Comparison of ENCODE assay signal across 1 cellular context in the genomic region with DNA sequence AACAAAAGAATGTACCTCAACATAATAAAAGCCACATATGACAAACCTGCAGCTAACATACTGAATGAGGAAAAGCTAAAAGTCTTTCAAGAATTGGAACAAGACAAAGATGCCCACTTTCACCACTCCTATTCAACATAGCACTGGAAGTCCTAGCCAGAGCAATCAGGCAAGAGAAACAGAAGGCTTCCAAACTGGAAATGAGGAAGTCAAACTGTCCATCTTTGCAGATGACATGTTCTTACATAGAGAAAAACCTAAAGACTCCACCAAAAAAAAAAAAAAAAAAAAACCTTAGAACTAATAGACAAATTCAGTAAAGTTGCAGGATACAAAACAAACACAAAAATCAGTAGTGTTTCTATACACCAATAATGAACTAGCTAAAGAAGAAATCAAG.
TF ChIP-seq lines count a peak whose summit lies in the region.

No MANE protein-coding gene starts in this region.

TF ChIP-seq in K562, 482 proteins besides CTCF, POLR2A, EP300 and RAD21:
- TF ChIP-seq HDAC1 (IDR thresholded peaks at IDR 0.05) (no peak), SPI1 (IDR thresholded peaks at IDR 0.05; ENCODE audit: borderline replicate concordance, low read depth, low read length) (peak; percentile 56; the same call in 1 of the 2 replicates), NUFIP1 (IDR thresholded peaks at IDR 0.05; ENCODE audit: partially characterized antibody) (no peak)
- TF ChIP-seq, protein P1, sequence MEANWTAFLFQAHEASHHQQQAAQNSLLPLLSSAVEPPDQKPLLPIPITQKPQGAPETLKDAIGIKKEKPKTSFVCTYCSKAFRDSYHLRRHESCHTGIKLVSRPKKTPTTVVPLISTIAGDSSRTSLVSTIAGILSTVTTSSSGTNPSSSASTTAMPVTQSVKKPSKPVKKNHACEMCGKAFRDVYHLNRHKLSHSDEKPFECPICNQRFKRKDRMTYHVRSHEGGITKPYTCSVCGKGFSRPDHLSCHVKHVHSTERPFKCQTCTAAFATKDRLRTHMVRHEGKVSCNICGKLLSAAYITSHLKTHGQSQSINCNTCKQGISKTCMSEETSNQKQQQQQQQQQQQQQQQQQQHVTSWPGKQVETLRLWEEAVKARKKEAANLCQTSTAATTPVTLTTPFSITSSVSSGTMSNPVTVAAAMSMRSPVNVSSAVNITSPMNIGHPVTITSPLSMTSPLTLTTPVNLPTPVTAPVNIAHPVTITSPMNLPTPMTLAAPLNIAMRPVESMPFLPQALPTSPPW (CRISPR knock-in tag; IDR thresholded peaks at IDR 0.05) = no peak
- TF ChIP-seq, protein P2, sequence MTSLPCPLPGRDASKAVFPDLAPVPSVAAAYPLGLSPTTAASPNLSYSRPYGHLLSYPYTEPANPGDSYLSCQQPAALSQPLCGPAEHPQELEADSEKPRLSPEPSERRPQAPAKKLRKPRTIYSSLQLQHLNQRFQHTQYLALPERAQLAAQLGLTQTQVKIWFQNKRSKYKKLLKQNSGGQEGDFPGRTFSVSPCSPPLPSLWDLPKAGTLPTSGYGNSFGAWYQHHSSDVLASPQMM (CRISPR knock-in tag; IDR thresholded peaks at IDR 0.05) = no peak
